ENCODE assay signal across 8 cellular contexts in the genomic region with DNA sequence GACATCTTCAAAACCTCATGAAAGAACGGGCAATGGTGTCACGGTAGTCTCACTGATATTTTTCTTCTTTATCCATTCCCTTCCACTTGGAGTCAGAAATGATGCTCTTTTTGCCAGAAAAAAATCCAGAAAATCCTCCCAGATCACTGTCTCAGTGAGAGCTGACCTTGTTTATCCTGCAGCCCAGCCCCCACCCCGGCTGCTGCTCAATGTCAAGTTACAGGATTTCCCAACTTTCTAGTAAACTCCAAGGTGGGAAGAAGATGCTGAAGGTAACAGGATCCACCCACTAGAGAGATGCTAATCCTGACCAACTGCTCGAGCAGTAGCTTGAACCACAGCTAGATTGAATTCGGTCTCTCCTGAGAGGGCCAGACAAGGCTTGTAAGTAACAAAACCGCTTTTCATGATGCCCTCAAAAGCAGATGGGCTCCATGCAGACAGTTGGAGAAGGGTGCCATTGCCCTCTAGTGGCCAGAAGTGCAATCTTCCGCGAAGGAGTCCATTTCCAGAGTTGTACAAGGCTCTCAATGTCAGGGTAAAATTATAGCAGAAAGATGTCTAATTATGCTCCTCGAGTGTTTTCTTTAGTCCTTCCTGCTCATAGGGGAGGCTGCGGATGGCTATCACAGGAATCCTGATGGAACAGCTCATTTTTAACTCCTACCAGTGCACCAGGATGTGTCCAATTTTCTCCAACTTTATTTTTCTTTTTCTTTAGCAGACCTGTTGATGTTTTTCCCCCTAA. TPM values are rescaled to one million over a fixed set of nuclear protein-coding genes. Genes with fewer than 3 reads are reported as not detected.
DNase-seq lines count a peak whose midpoint lies in the region; ATAC-seq and TF ChIP-seq lines count a peak whose summit lies in the region.

No MANE protein-coding gene starts in this region.

- no peak overlapping the region for H3K27ac Mint-ChIP-seq in stimulated activated naive CD8-positive, alpha-beta T cell treated with anti-CD3 and anti-CD28 coated beads, Interleukin-15, amount 100 ng/mL, for 72 hours

- no peaks in the 10 kb centered on the region for H3K36me3 ChIP-seq in left lung

- H3K4me3 Mint-ChIP-seq in stimulated activated naive CD8-positive, alpha-beta T cell treated with anti-CD3 and anti-CD28 coated beads, Interleukin-15, amount 100 ng/mL, for 72 hours = no peak overlapping the region

- H3K27me3 Mint-ChIP-seq in stimulated activated naive CD8-positive, alpha-beta T cell treated with anti-CD3 and anti-CD28 coated beads, Interleukin-15, amount 100 ng/mL, for 72 hours = peaks cover 35% of the 10 kb centered on the region

- ATAC-seq in GM21723 (IDR thresholded peaks at IDR 0.05; ENCODE audit: unreplicated experiment) (peak; percentile 83), left lung (peak; percentile 65)
- peak; percentile 57 for ATAC-seq in stimulated activated naive CD8-positive, alpha-beta T cell treated with anti-CD3 and anti-CD28 coated beads, Interleukin-15, amount 100 ng/mL, for 72 hours

- no peaks in the 10 kb centered on the region for H3K4me1 ChIP-seq in left lung

- H3K9me3 Mint-ChIP-seq in stimulated activated naive CD8-positive, alpha-beta T cell treated with anti-CD3 and anti-CD28 coated beads, Interleukin-15, amount 100 ng/mL, for 72 hours = no peaks in the 10 kb centered on the region

- intact Hi-C loops in left lung (cut with DNase I) = no loop called here

- TF ChIP-seq CTCF in RWPE1 (conservative IDR thresholded peaks at IDR 0.05; ENCODE audit: low read depth) (peak; percentile 93), coronary artery (IDR thresholded peaks at IDR 0.05) (peak; percentile 85), left lung (IDR thresholded peaks at IDR 0.05) (peak; percentile 68 to 90)

- CTCF ChIA-PET in RWPE1 (lab: Yijun Ruan, JAX) = interaction anchor here (0.6 kb wide), 5 partner anchors 138 to 684 kb away, joined by 3 to 4 read pairs (median 4); no protein-coding TSS in a partner anchor

- no peaks in the 10 kb centered on the region for H3K9me3 ChIP-seq in left lung

- H3K4me1 Mint-ChIP-seq in stimulated activated naive CD8-positive, alpha-beta T cell treated with anti-CD3 and anti-CD28 coated beads, Interleukin-15, amount 100 ng/mL, for 72 hours = no peaks in the 10 kb centered on the region

- POLR2A ChIA-PET in RWPE1 (lab: Yijun Ruan, JAX; ENCODE audit: low non-redundant PET) = no interaction called here

- no peak overlapping the region for H3K27ac ChIP-seq in RWPE1
- H3K27ac ChIP-seq in coronary artery = peak overlapping the region; percentile 16 to 19
- H3K27ac ChIP-seq in left lung = peak overlapping the region in 1 of 2 donors; percentile 8

- DNase-seq in NCI-H510A treated with DMSO at 0.1 percent for 48 hours (lab: John Stamatoyannopoulos, UW) (peak; percentile 61), NCI-H510A (lab: John Stamatoyannopoulos, UW) (no peak), LHCN-M2 (ENCODE audit: low read depth) (peak; percentile 87), RWPE1 (ENCODE audit: low spot score) (peak; percentile 52), coronary artery (ENCODE audit: low spot score) (peak; percentile 86), left lung (peak in 1 of 2 donors; percentile 50)
- peak; percentile 24 to 52 for DNase-seq in stimulated activated naive CD8-positive, alpha-beta T cell treated with anti-CD3 and anti-CD28 coated beads, Interleukin-15, amount 100 ng/mL, for 72 hours

- H3K4me3 ChIP-seq in coronary artery (peak overlapping the region; percentile 52), left lung (no peak overlapping the region)

- peaks cover 7 to 48% of the 10 kb centered on the region in 2 donors for H3K27me3 ChIP-seq in left lung

RNA-seq across cellular contexts. Expression of a gene that starts 4.0 kb away (rescaled TPM):
- 57.7 and 77.5 TPM in 2 replicates for total RNA-seq in LHCN-M2 (2014; rRNA removed)
- 68.4 TPM for polyA plus RNA-seq in LHCN-M2 (2012)
- total RNA-seq in left lung = 100 to 1,000 TPM; 161 to 308 TPM
